Comparison of ENCODE assay signal across 9 cellular contexts in genomic region chr10:79422178-79422892, GRCh38. TPM values are rescaled to one million over a fixed set of nuclear protein-coding genes. Genes with fewer than 3 reads are reported as not detected.
DNase-seq lines count a peak whose midpoint lies in the region; ATAC-seq and TF ChIP-seq lines count a peak whose summit lies in the region.
"Had no signal": no experiment of that assay in that cellular context is flagged by ENCODE, and none has a peak within 500 bp of the region (broad histone marks: within the 10 kb centered on the region; RNA-seq: fewer than 3 reads in every experiment).

No MANE protein-coding gene starts in this region.

- H3K36me3 ChIP-seq in lower lobe of right lung: peaks cover 22% of the 10 kb centered on the region
- H3K36me3 ChIP-seq in thoracic aorta: peaks cover 11% of the 10 kb centered on the region

- TF ChIP-seq CTCF in lower lobe of right lung (IDR thresholded peaks at IDR 0.05) (no peak), thoracic aorta (IDR thresholded peaks at IDR 0.05) (no peak)

- ATAC-seq in lower lobe of right lung (no peak), thoracic aorta (ENCODE audit: insufficient number of reproducible peaks, low FRiP score, low read depth) (peak; percentile 67), HG03039 (IDR thresholded peaks at IDR 0.05; ENCODE audit: unreplicated experiment) (no peak), GM19324 (IDR thresholded peaks at IDR 0.05; ENCODE audit: low FRiP score, unreplicated experiment) (no peak)

- H3K9me3 ChIP-seq in lower lobe of right lung (no peaks in the 10 kb centered on the region), thoracic aorta (no peaks in the 10 kb centered on the region)

- H3K4me1 ChIP-seq in lower lobe of right lung (peaks cover 76% of the 10 kb centered on the region), thoracic aorta (ENCODE audit: control insufficient read depth in 1 of 2, low read depth in 2 of 2) (peaks cover 43 to 69% of the 10 kb centered on the region in 2 donors)

- intact Hi-C loops in lower lobe of right lung (cut with DNase I): no loop called here

- H3K27ac ChIP-seq in cingulate gyrus (ENCODE audit: low read depth, low read length): peak overlapping the region; percentile 69
- peak overlapping the region; percentile 47 for H3K27ac ChIP-seq in lower lobe of right lung
- peak overlapping the region; percentile 62 to 82 for H3K27ac ChIP-seq in thoracic aorta

- peak; percentile 24 for DNase-seq in HT1080 (ENCODE audit: low read depth)
- DNase-seq in lower lobe of right lung: peak; percentile 44
- DNase-seq in thoracic aorta (ENCODE audit: low spot score): no peak
- DNase-seq in T-helper 2 cell: no peak
- no peak for DNase-seq in NCI-H1694 (lab: John Stamatoyannopoulos, UW)
- DNase-seq: NCI-H2107 had no signal

- H3K4me3 ChIP-seq in lower lobe of right lung: no peak overlapping the region
- H3K4me3 ChIP-seq in thoracic aorta: no peak overlapping the region

- H3K27me3 ChIP-seq in lower lobe of right lung (ENCODE audit: low read depth) (no peaks in the 10 kb centered on the region), thoracic aorta (replicated peaks; ENCODE audit: insufficient read depth) (no peaks in the 10 kb centered on the region)

RNA-seq across cellular contexts. Expression of gene ZCCHC24, which starts 23.1 kb away (rescaled TPM):
- 6.4 and 9.4 TPM in 2 replicates for total RNA-seq in HT1080 (2014; rRNA removed; shearing (Covaris generic))
- 17.4 and 19.6 TPM in 2 replicates for polyA plus RNA-seq in HT1080 (2015; cell fraction: cytosol; rRNA removed)
- polyA plus RNA-seq in HT1080 (2015; cell fraction: nucleus; rRNA removed): 9.5 and 11.5 TPM in 2 replicates
- 34.7 TPM for total RNA-seq in lower lobe of right lung
- total RNA-seq in thoracic aorta: 10 to 100 TPM; 66.9 to 82.9 TPM

Comparison
In these comparisons a context has a peak if more than half of its experiments do, and no peak if none do; other contexts are left out.
1. DNase-seq: peak in HT1080 (single experiment) and lower lobe of right lung (single experiment); none in thoracic aorta (single experiment), T-helper 2 cell (0 of 5) and NCI-H1694 (single experiment).
2. Peak in every context shown above with its lines, with median percentiles within 50 percentile points of each other: H3K27ac ChIP-seq.